ENCODE assay signal across 1 cellular context in genomic region chr10:21533577-21534475, GRCh38.
TF ChIP-seq lines count a peak whose summit lies in the region.

MLLT10 (plus strand) TSS chr10:21534232; CDS start chr10:21534645, 413 bp downstream.

TF ChIP-seq in HepG2, 621 proteins besides CTCF, POLR2A, EP300 and RAD21 (continued from another document and continues in another):
- TF ChIP-seq ZSCAN5A (CRISPR knock-in tag; IDR thresholded peaks at IDR 0.05; ENCODE audit: borderline replicate concordance) (no peak), EEA1 (CRISPR knock-in tag; IDR thresholded peaks at IDR 0.05; ENCODE audit: borderline replicate concordance) (peak; percentile 71; the same call in 1 of the 2 replicates), PHF5A (CRISPR knock-in tag; IDR thresholded peaks at IDR 0.05; ENCODE audit: low read depth, unreplicated experiment) (peak; percentile 50), CSRNP2 (CRISPR knock-in tag; conservative IDR thresholded peaks at IDR 0.05; ENCODE audit: low read depth) (no peak), SRSF4 (IDR thresholded peaks at IDR 0.05; ENCODE audit: low read depth, low read length, poor library complexity, severe bottlenecking) (no peak), HOXD1 (CRISPR knock-in tag; IDR thresholded peaks at IDR 0.05) (no peak; the same call in 1 of the 2 replicates), ZNF652 (CRISPR knock-in tag; IDR thresholded peaks at IDR 0.05; ENCODE audit: borderline replicate concordance, low read depth) (no peak), RFX5 (IDR thresholded peaks at IDR 0.05; ENCODE audit: low read depth, low read length) (0 out of 2 replicates have a peak, but pooled peaks have one; percentile 7), FOXO1 (CRISPR knock-in tag; IDR thresholded peaks at IDR 0.05) (no peak; the same call in none of the 2 replicates), CAMTA2 (CRISPR knock-in tag; IDR thresholded peaks at IDR 0.05; ENCODE audit: borderline replicate concordance) (no peak), SNRNP70 (IDR thresholded peaks at IDR 0.05; ENCODE audit: low read depth, low read length) (no peak), ZNF234 (CRISPR knock-in tag; conservative IDR thresholded peaks at IDR 0.05) (0 out of 2 replicates have a peak, but pooled peaks have one; percentile 2), SMARCC2 (IDR thresholded peaks at IDR 0.05) (no peak), ZNF225 (CRISPR knock-in tag; IDR thresholded peaks at IDR 0.05) (peak; percentile 79; the same call in 1 of the 2 replicates), NR2F2 (IDR thresholded peaks at IDR 0.05; ENCODE audit: borderline replicate concordance, low read depth) (no peak), FOXJ3 (CRISPR knock-in tag; IDR thresholded peaks at IDR 0.05; ENCODE audit: borderline replicate concordance) (peak; percentile 57; the same call in 1 of the 2 replicates), ZNF121 (CRISPR knock-in tag; IDR thresholded peaks at IDR 0.05) (no peak), HNF4G (IDR thresholded peaks at IDR 0.05; ENCODE audit: borderline replicate concordance, low read depth, low read length) (peak; percentile 84), HNF4G (CRISPR knock-in tag; IDR thresholded peaks at IDR 0.05; ENCODE audit: borderline replicate concordance, low read depth) (no peak), ZNF136 (CRISPR knock-in tag; IDR thresholded peaks at IDR 0.05; ENCODE audit: low read depth) (peak; percentile 55), TEAD2 (CRISPR knock-in tag; IDR thresholded peaks at IDR 0.05) (no peak), ZFYVE20 (CRISPR knock-in tag; IDR thresholded peaks at IDR 0.05; ENCODE audit: borderline replicate concordance, low read depth) (no peak), RBM22 (optimal IDR thresholded peaks at IDR 0.05; ENCODE audit: low read length) (peak; percentile 96), SOX6 (IDR thresholded peaks at IDR 0.05) (no peak), SOX6 (CRISPR knock-in tag; IDR thresholded peaks at IDR 0.05) (peak; percentile 75; the same call in 1 of the 2 replicates), RBFOX2 (IDR thresholded peaks at IDR 0.05; ENCODE audit: low read depth, low read length) (peak; percentile 96), ZNF710 (CRISPR knock-in tag; IDR thresholded peaks at IDR 0.05; ENCODE audit: borderline replicate concordance) (peak; percentile 73; the same call in 1 of the 2 replicates), SALL1 (CRISPR knock-in tag; IDR thresholded peaks at IDR 0.05) (peak; percentile 81), ZFP62 (CRISPR knock-in tag; IDR thresholded peaks at IDR 0.05) (no peak)
- TF ChIP-seq, protein P1, sequence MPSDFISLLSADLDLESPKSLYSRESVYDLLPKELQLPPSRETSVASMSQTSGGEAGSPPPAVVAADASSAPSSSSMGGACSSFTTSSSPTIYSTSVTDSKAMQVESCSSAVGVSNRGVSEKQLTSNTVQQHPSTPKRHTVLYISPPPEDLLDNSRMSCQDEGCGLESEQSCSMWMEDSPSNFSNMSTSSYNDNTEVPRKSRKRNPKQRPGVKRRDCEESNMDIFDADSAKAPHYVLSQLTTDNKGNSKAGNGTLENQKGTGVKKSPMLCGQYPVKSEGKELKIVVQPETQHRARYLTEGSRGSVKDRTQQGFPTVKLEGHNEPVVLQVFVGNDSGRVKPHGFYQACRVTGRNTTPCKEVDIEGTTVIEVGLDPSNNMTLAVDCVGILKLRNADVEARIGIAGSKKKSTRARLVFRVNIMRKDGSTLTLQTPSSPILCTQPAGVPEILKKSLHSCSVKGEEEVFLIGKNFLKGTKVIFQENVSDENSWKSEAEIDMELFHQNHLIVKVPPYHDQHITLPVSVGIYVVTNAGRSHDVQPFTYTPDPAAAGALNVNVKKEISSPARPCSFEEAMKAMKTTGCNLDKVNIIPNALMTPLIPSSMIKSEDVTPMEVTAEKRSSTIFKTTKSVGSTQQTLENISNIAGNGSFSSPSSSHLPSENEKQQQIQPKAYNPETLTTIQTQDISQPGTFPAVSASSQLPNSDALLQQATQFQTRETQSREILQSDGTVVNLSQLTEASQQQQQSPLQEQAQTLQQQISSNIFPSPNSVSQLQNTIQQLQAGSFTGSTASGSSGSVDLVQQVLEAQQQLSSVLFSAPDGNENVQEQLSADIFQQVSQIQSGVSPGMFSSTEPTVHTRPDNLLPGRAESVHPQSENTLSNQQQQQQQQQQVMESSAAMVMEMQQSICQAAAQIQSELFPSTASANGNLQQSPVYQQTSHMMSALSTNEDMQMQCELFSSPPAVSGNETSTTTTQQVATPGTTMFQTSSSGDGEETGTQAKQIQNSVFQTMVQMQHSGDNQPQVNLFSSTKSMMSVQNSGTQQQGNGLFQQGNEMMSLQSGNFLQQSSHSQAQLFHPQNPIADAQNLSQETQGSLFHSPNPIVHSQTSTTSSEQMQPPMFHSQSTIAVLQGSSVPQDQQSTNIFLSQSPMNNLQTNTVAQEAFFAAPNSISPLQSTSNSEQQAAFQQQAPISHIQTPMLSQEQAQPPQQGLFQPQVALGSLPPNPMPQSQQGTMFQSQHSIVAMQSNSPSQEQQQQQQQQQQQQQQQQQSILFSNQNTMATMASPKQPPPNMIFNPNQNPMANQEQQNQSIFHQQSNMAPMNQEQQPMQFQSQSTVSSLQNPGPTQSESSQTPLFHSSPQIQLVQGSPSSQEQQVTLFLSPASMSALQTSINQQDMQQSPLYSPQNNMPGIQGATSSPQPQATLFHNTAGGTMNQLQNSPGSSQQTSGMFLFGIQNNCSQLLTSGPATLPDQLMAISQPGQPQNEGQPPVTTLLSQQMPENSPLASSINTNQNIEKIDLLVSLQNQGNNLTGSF (CRISPR knock-in tag; IDR thresholded peaks at IDR 0.05): peak; percentile 81; the same call in 1 of the 2 replicates
- TF ChIP-seq, protein P2, sequence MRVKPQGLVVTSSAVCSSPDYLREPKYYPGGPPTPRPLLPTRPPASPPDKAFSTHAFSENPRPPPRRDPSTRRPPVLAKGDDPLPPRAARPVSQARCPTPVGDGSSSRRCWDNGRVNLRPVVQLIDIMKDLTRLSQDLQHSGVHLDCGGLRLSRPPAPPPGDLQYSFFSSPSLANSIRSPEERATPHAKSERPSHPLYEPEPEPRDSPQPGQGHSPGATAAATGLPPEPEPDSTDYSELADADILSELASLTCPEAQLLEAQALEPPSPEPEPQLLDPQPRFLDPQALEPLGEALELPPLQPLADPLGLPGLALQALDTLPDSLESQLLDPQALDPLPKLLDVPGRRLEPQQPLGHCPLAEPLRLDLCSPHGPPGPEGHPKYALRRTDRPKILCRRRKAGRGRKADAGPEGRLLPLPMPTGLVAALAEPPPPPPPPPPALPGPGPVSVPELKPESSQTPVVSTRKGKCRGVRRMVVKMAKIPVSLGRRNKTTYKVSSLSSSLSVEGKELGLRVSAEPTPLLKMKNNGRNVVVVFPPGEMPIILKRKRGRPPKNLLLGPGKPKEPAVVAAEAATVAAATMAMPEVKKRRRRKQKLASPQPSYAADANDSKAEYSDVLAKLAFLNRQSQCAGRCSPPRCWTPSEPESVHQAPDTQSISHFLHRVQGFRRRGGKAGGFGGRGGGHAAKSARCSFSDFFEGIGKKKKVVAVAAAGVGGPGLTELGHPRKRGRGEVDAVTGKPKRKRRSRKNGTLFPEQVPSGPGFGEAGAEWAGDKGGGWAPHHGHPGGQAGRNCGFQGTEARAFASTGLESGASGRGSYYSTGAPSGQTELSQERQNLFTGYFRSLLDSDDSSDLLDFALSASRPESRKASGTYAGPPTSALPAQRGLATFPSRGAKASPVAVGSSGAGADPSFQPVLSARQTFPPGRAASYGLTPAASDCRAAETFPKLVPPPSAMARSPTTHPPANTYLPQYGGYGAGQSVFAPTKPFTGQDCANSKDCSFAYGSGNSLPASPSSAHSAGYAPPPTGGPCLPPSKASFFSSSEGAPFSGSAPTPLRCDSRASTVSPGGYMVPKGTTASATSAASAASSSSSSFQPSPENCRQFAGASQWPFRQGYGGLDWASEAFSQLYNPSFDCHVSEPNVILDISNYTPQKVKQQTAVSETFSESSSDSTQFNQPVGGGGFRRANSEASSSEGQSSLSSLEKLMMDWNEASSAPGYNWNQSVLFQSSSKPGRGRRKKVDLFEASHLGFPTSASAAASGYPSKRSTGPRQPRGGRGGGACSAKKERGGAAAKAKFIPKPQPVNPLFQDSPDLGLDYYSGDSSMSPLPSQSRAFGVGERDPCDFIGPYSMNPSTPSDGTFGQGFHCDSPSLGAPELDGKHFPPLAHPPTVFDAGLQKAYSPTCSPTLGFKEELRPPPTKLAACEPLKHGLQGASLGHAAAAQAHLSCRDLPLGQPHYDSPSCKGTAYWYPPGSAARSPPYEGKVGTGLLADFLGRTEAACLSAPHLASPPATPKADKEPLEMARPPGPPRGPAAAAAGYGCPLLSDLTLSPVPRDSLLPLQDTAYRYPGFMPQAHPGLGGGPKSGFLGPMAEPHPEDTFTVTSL (CRISPR knock-in tag; IDR thresholded peaks at IDR 0.05; ENCODE audit: borderline replicate concordance): no peak
- TF ChIP-seq, protein P3, sequence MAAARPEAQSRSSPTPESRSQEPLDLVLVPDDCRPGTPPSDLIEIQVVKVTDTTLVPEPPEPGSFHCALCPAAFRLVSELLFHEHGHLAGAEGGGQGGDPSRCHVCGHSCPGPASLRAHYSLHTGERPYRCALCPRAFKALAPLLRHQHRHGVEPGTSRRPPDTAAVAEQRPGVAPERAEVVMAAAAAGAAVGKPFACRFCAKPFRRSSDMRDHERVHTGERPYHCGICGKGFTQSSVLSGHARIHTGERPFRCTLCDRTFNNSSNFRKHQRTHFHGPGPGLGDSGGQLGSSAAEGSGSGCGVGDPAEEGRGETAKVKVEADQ (CRISPR knock-in tag; IDR thresholded peaks at IDR 0.05; ENCODE audit: borderline replicate concordance): peak; percentile 90
- TF ChIP-seq, protein P4, sequence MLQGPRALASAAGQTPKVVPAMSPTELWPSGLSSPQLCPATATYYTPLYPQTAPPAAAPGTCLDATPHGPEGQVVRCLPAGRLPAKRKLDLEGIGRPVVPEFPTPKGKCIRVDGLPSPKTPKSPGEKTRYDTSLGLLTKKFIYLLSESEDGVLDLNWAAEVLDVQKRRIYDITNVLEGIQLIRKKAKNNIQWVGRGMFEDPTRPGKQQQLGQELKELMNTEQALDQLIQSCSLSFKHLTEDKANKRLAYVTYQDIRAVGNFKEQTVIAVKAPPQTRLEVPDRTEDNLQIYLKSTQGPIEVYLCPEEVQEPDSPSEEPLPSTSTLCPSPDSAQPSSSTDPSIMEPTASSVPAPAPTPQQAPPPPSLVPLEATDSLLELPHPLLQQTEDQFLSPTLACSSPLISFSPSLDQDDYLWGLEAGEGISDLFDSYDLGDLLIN (CRISPR knock-in tag; IDR thresholded peaks at IDR 0.05; ENCODE audit: borderline replicate concordance): peak; percentile 58; the same call in 1 of the 2 replicates
- TF ChIP-seq, protein P5, sequence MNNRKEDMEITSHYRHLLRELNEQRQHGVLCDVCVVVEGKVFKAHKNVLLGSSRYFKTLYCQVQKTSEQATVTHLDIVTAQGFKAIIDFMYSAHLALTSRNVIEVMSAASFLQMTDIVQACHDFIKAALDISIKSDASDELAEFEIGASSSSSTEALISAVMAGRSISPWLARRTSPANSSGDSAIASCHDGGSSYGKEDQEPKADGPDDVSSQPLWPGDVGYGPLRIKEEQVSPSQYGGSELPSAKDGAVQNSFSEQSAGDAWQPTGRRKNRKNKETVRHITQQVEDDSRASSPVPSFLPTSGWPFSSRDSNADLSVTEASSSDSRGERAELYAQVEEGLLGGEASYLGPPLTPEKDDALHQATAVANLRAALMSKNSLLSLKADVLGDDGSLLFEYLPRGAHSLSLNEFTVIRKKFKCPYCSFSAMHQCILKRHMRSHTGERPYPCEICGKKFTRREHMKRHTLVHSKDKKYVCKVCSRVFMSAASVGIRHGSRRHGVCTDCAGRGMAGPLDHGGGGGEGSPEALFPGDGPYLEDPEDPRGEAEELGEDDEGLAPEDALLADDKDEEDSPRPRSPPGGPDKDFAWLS (CRISPR knock-in tag; IDR thresholded peaks at IDR 0.05; ENCODE audit: borderline replicate concordance): 0 out of 2 replicates have a peak, but pooled peaks have one; percentile 79
- TF ChIP-seq, protein P6, sequence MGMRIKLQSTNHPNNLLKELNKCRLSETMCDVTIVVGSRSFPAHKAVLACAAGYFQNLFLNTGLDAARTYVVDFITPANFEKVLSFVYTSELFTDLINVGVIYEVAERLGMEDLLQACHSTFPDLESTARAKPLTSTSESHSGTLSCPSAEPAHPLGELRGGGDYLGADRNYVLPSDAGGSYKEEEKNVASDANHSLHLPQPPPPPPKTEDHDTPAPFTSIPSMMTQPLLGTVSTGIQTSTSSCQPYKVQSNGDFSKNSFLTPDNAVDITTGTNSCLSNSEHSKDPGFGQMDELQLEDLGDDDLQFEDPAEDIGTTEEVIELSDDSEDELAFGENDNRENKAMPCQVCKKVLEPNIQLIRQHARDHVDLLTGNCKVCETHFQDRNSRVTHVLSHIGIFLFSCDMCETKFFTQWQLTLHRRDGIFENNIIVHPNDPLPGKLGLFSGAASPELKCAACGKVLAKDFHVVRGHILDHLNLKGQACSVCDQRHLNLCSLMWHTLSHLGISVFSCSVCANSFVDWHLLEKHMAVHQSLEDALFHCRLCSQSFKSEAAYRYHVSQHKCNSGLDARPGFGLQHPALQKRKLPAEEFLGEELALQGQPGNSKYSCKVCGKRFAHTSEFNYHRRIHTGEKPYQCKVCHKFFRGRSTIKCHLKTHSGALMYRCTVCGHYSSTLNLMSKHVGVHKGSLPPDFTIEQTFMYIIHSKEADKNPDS (CRISPR knock-in tag; IDR thresholded peaks at IDR 0.05): no peak
